1 cellular context compared by ENCODE assay signal in genomic region chr17:65558683-65559311, GRCh38.
TF ChIP-seq lines count a peak whose summit lies in the region.

No MANE protein-coding gene starts in this region.

TF ChIP-seq in HEK293, 187 proteins besides CTCF, POLR2A, EP300 and RAD21 (continued from another document):
- TF ChIP-seq ZNF398 (tag by site-specific recombination; IDR thresholded peaks at IDR 0.05) (peak; percentile 39; the same call in 1 of the 2 replicates), ZFHX2 (tag by site-specific recombination; conservative IDR thresholded peaks at IDR 0.05) (peak; percentile 51; the same call in 1 of the 2 replicates), ZNF548 (tag by site-specific recombination; IDR thresholded peaks at IDR 0.05) (no peak), ZNF2 (tag by site-specific recombination; IDR thresholded peaks at IDR 0.05) (no peak)
TF ChIP-seq in HEK293: peak in this region for 6.
